ENCODE assay signal across 24 cellular contexts in the genomic region with DNA sequence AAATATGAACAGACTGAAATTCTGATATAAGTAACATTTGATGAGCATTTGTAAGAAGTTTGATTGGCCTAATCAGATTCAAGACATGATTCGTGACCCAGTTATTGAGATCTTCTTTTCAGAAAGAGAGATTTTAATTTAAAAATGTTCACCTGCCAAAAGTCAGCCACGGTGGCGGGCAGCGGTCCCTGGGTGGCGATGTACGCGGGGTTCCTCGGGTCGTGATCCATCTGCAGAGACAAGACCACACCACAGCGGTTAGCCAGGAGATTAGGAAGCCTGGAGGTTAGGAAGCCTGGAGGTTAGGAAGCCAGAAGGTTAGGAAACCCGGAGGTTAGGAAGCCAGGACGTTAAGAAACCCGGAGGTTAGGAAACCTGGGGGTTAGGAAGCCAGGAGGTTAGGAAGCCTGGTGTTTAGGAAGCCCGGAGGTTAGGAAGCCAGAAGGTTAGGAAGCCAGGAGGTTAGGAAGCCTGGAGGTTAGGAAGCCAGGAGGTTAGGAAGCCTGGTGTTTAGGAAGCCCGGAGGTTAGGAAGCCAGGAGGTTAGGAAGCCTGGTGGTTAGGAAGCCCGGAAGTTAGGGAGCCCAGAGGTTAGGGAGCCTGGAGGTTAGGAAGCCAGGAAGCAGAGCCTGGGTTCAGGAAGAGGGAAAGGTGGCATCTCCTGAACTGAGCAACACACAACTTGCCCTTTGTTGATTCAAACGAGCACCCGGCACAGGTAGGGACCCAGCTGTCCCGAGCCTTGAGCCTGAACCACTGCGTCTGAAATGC.
"Had no signal": no experiment of that assay in that cellular context is flagged by ENCODE, and none has a peak within 500 bp of the region (broad histone marks: within the 10 kb centered on the region; RNA-seq: fewer than 3 reads in every experiment).

No MANE protein-coding gene starts in this region.

- H3K27me3 ChIP-seq: brain microvascular endothelial cell, MG63 had no signal

- DNase-seq: activated CD4-positive, alpha-beta T cell treated with anti-CD3 and anti-CD28 coated beads for 4 hours; activated CD8-positive, alpha-beta memory T cell treated with anti-CD3 and anti-CD28 coated beads, Interleukin-2, amount 50 U/mL, for 4 hours; activated CD8-positive, alpha-beta T cell treated with anti-CD3 and anti-CD28 coated beads for 36 hours; activated effector memory CD4-positive, alpha-beta T cell treated with Interleukin-2 at 50 U/mL for 16 hours; activated naive CD4-positive, alpha-beta T cell; amygdala; brain microvascular endothelial cell; MG63; MV-4-11; NCI-H1092 treated with DMSO at 0.1 percent for 48 hours; NCI-H1417 treated with DMSO at 0.1 percent for 48 hours; NCI-H1694; NCI-H2029; NCI-H2107; NCI-H2171 treated with DMSO at 0.1 percent for 48 hours; NCI-H226; NCI-H526 treated with DMSO at 0.1 percent for 48 hours; NCI-H82; SIG-M5; WERI-Rb-1 had no signal

- H3K27ac ChIP-seq: brain microvascular endothelial cell, cardiac muscle cell, WERI-Rb-1 had no signal

- ATAC-seq: activated CD4-positive, CD25-positive, alpha-beta regulatory T cell treated with anti-CD3 and anti-CD28 coated beads, Interleukin-2, amount 50 U/mL, for 24 hours; activated CD8-positive, alpha-beta T cell treated with anti-CD3 and anti-CD28 coated beads for 36 hours had no signal

- H3K27ac Mint-ChIP-seq: activated CD8-positive, alpha-beta T cell treated with anti-CD3 and anti-CD28 coated beads for 36 hours; activated naive CD8-positive, alpha-beta T cell had no signal

- H3K36me3 Mint-ChIP-seq: activated naive CD8-positive, alpha-beta T cell had no signal

- FAIRE-seq: astrocyte had no signal

- H3K9me3 Mint-ChIP-seq: activated CD8-positive, alpha-beta T cell treated with anti-CD3 and anti-CD28 coated beads for 36 hours had no signal

- H3K4me3 Mint-ChIP-seq: activated CD8-positive, alpha-beta T cell treated with anti-CD3 and anti-CD28 coated beads for 36 hours; activated naive CD8-positive, alpha-beta T cell had no signal

- H3K4me3 ChIP-seq: cardiac muscle cell, MG63 had no signal

- H3K36me3 ChIP-seq: brain microvascular endothelial cell, cardiac muscle cell, MG63 had no signal

- H3K9me3 ChIP-seq: MG63 had no signal
